Comparison of ENCODE assay signal across 11 cellular contexts in genomic region chr10:79223346-79224048, GRCh38.
DNase-seq lines count a peak whose midpoint lies in the region; ATAC-seq and TF ChIP-seq lines count a peak whose summit lies in the region.
"Had no signal": no experiment of that assay in that cellular context is flagged by ENCODE, and none has a peak within 500 bp of the region (broad histone marks: within the 10 kb centered on the region; RNA-seq: fewer than 3 reads in every experiment).

No MANE protein-coding gene starts in this region.

- peak; percentile 27 for DNase-seq in COLO829 (ENCODE audit: low spot score)
- DNase-seq in iPS-NIHi7 (ENCODE audit: extremely low spot score), result peak; percentile 33
- peak; percentile 55 to 80 for DNase-seq in psoas muscle
- no peak for DNase-seq in stimulated activated CD4-positive, alpha-beta T cell treated with anti-CD3 and anti-CD28 coated beads, Interleukin-4, amount 100 ng/mL, for 1 hour
- DNase-seq: activated CD8-positive, alpha-beta T cell treated with anti-CD3 and anti-CD28 coated beads for 36 hours; Peyer's patch had no signal

- peaks cover 20% of the 10 kb centered on the region for H3K4me1 ChIP-seq in psoas muscle

- ATAC-seq in psoas muscle (peak in 3 of 4 donors; percentile 5 to 26 (median 25)), HG03520 (IDR thresholded peaks at IDR 0.05; ENCODE audit: unreplicated experiment) (no peak), HG03469 (IDR thresholded peaks at IDR 0.05; ENCODE audit: unreplicated experiment) (no peak), GM21515 (IDR thresholded peaks at IDR 0.05; ENCODE audit: unreplicated experiment) (no peak)
- ATAC-seq: activated CD8-positive, alpha-beta T cell treated with anti-CD3 and anti-CD28 coated beads for 36 hours; natural killer cell treated with Interleukin-12 subunit alpha and Interleukin-12 subunit beta and Interleukin-15 and Interleukin-18, amount 100 ng/mL, for 72 hours had no signal

- peaks cover 0 to 30% of the 10 kb centered on the region in 2 donors for H3K36me3 ChIP-seq in psoas muscle (ENCODE audit: insufficient read depth in 1 of 2, low read depth in 1 of 2)

- no peak for TF ChIP-seq CTCF in psoas muscle (IDR thresholded peaks at IDR 0.05)

- H3K4me3 ChIP-seq in psoas muscle, result no peak overlapping the region
- H3K4me3 ChIP-seq: Peyer's patch had no signal

- intact Hi-C loops in psoas muscle (cut with DNase I), result no loop called here

- H3K27ac ChIP-seq in cingulate gyrus (ENCODE audit: low read depth, low read length) (peak overlapping the region; percentile 61), psoas muscle (peak overlapping the region; percentile 55)

- no peaks in the 10 kb centered on the region for H3K9me3 ChIP-seq in psoas muscle
- H3K9me3 ChIP-seq: Peyer's patch had no signal

- no peaks in the 10 kb centered on the region for H3K27me3 ChIP-seq in psoas muscle (ENCODE audit: insufficient read depth in 3 of 3, low read length in 2 of 3)
- H3K27me3 ChIP-seq: Peyer's patch had no signal

- WGBS in psoas muscle, 3 donors, result 62 to 68% (median 68%) methylated on average over 13 of the region's 13 CpGs

Comparison
In these comparisons a context has a peak if more than half of its experiments do, and no peak if none do; other contexts are left out.
1. ATAC-seq: peak in psoas muscle (3 of 4); none in HG03520 (single experiment), HG03469 (single experiment) and GM21515 (single experiment).